15 cellular contexts compared by ENCODE assay signal in the genomic region with DNA sequence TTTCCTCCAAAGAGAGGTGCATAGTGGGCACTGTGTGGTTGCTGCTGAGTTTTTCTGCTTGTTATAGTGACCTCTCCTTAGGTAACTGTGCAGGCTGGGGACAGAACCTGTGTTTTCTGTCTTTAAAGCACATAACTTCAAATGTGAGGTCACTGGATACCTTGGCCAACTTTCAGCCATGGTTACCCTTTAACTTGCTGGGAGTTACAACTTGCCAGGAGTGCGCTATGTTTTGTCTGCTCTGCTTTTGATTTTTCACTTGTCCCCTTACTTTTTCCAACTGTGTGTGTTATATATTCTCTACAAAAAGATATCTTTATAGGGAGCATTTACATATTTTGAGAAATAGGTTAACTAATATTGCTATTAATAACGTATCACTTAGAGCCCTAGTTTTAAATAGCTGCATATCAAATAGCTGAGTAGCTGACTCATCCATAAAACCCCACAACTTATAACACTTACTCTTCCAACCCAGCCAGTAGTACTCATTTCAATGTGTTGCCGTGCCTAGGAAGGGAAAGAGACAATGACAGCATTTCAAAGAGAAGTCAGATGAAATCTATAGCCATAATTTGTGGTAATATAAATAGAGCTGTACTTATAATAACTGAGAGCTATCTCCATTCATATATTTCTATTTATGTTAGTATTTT. TPM values are rescaled to one million over a fixed set of nuclear protein-coding genes. Genes with fewer than 3 reads are reported as not detected.
DNase-seq lines count a peak whose midpoint lies in the region; ATAC-seq, FAIRE-seq and TF ChIP-seq lines count a peak whose summit lies in the region.
"Had no signal": no experiment of that assay in that cellular context is flagged by ENCODE, and none has a peak within 500 bp of the region (broad histone marks: within the 10 kb centered on the region; RNA-seq: fewer than 3 reads in every experiment).

No MANE protein-coding gene starts in this region.

- no peak for FAIRE-seq in D721Med (lab: Jason Lieb, UNC)

- H3K27ac ChIP-seq in mammary epithelial cell (ENCODE audit: insufficient read depth, low read depth, low read length) = no peak overlapping the region
- H3K27ac ChIP-seq: sigmoid colon, thoracic aorta had no signal

- H3K9me3 ChIP-seq in mammary epithelial cell (replicated peaks; ENCODE audit: insufficient read depth, low read length) = no peaks in the 10 kb centered on the region
- H3K9me3 ChIP-seq: Caco-2, sigmoid colon, thoracic aorta had no signal

- in situ Hi-C loops in mammary epithelial cell (cut with MboI; ENCODE audit: low sequenced_read_pairs in 2 of 2) = loop anchor here in 1 of 2 donors (5.0 kb wide), 1 partner anchor 95 kb away; no protein-coding TSS in a partner anchor

- peak; percentile 91 for ATAC-seq in left lobe of liver
- ATAC-seq: GM23338 had no signal

- no peak overlapping the region for H3K9ac ChIP-seq in mammary epithelial cell (ENCODE audit: insufficient read depth, low read length)

- no peaks in the 10 kb centered on the region for H3K36me3 ChIP-seq in mammary epithelial cell (ENCODE audit: insufficient read depth, low read length)
- H3K36me3 ChIP-seq: sigmoid colon, thoracic aorta had no signal

- no peak overlapping the region for H2AFZ ChIP-seq in mammary epithelial cell (ENCODE audit: low read depth, low read length)
- H2AFZ ChIP-seq: GM23338 had no signal

- WGBS in mammary epithelial cell (ENCODE audit: low coverage, missing lambda C conversion rate) = 47% methylated on average over 3 of the region's 3 CpGs

- dilution Hi-C loops in mammary epithelial cell (cut with HindIII; ENCODE audit: low sequenced_read_pairs) = no loop called here

- H3K4me1 ChIP-seq in mammary epithelial cell (ENCODE audit: insufficient read depth, low read length) = peaks cover 6% of the 10 kb centered on the region
- H3K4me1 ChIP-seq: Caco-2 had no signal

- BruUV-seq in mammary epithelial cell (replicated peaks; lab: Mats Ljungman, UMichigan) = no TSS peak

- DNase-seq in COLO829 (ENCODE audit: low spot score) = peak; percentile 31
- DNase-seq in HT-29 (ENCODE audit: low spot score) = peak; percentile 21
- peak; percentile 45 for DNase-seq in mammary epithelial cell
- DNase-seq in left lobe of liver (ENCODE audit: low spot score) = peak; percentile 83
- no peak for DNase-seq in D721Med (ENCODE audit: insufficient read length, low spot score)
- no peak for DNase-seq in NCI-H774 (lab: John Stamatoyannopoulos, UW)
- DNase-seq in HPDE6-E6E7 (ENCODE audit: extremely low spot score) = no peak
- no peak for DNase-seq in superior temporal gyrus (ENCODE audit: extremely low spot score)
- DNase-seq: activated CD4-positive, alpha-beta T cell treated with anti-CD3 and anti-CD28 coated beads, Interleukin-2, amount 50 U/mL, for 1 hour; Caco-2; effector memory CD4-positive, alpha-beta T cell; NCI-H146; sigmoid colon had no signal

- no peaks in the 10 kb centered on the region for H4K20me1 ChIP-seq in mammary epithelial cell (ENCODE audit: insufficient read depth, low read length)

- H3K4me2 ChIP-seq in mammary epithelial cell (ENCODE audit: insufficient read depth, low read depth, low read length) = no peak overlapping the region
- H3K4me2 ChIP-seq: GM23338 had no signal

- H3K79me2 ChIP-seq in mammary epithelial cell (ENCODE audit: insufficient read depth, low read length) = no peaks in the 10 kb centered on the region

- H3K4me3 ChIP-seq in mammary epithelial cell (replicated peaks in 1 of 3; ENCODE audit: insufficient read depth in 1 of 3, low read depth in 2 of 3, low read length in 3 of 3) = no peak overlapping the region
- H3K4me3 ChIP-seq: GM23338, sigmoid colon, thoracic aorta had no signal

- no peaks in the 10 kb centered on the region for H3K27me3 ChIP-seq in mammary epithelial cell (ENCODE audit: insufficient read depth, low read length)
- H3K27me3 ChIP-seq: sigmoid colon had no signal

- CTCF ChIA-PET in mammary epithelial cell (lab: Charles Lee; ENCODE audit: low non-redundant PET) = no interaction called here

- intact Hi-C loops in mammary epithelial cell (cut with micrococcal nuclease) = no loop called here

- TF ChIP-seq CTCF in mammary epithelial cell (conservative IDR thresholded peaks at IDR 0.05 in 1 of 2, IDR thresholded peaks at IDR 0.05 in 1 of 2; ENCODE audit: extremely low read depth in 1 of 2, insufficient read depth in 1 of 2, low read depth in 1 of 2, low read length in 2 of 2) = no peak
- TF ChIP-seq CTCF in D721Med (IDR thresholded peaks at IDR 0.05; ENCODE audit: insufficient read depth, missing control alignments) = no peak

RNA-seq across cellular contexts. Expression of a gene that starts 51.6 kb away (rescaled TPM):
- total RNA-seq in HT-29 (2014; rRNA removed; shearing (Covaris generic)) = 12.7 and 19.0 TPM in 2 replicates
- total RNA-seq in mammary epithelial cell (1 to 10 TPM in 1 of 2 donors, under 1 TPM in 1; 0.61 to 7.8 TPM), left lobe of liver (15.2 TPM)
- 0.24 TPM for polyA plus RNA-seq in mammary epithelial cell
- not detected for polyA minus RNA-seq in mammary epithelial cell

Comparison
In these comparisons a context has a peak if more than half of its experiments do, and no peak if none do; other contexts are left out.
1. DNase-seq: peak in COLO829 (single experiment), HT-29 (single experiment), mammary epithelial cell (single experiment) and left lobe of liver (single experiment); none in D721Med (single experiment), NCI-H774 (single experiment), HPDE6-E6E7 (single experiment) and superior temporal gyrus (single experiment).